1 cellular context compared by ENCODE assay signal in genomic region chr12:122837306-122838265, GRCh38.
TF ChIP-seq lines count a peak whose summit lies in the region.

No MANE protein-coding gene starts in this region.

TF ChIP-seq in SK-N-SH, 30 proteins besides CTCF, POLR2A, EP300 and RAD21 (continued from another document):
- no peak for TF ChIP-seq GATA2 (CRISPR knock-in tag; IDR thresholded peaks at IDR 0.05)
- TF ChIP-seq NRF1 (IDR thresholded peaks at IDR 0.05; ENCODE audit: low read depth, low read length) = no peak
- TF ChIP-seq RXRA (IDR thresholded peaks at IDR 0.05; ENCODE audit: borderline replicate concordance, low read depth) = no peak
- no peak for TF ChIP-seq REST (IDR thresholded peaks at IDR 0.05; ENCODE audit: low read depth, low read length)
- TF ChIP-seq ZBTB33 (IDR thresholded peaks at IDR 0.05; ENCODE audit: borderline replicate concordance, low read depth) = no peak
- TF ChIP-seq USF2 (IDR thresholded peaks at IDR 0.05; ENCODE audit: borderline replicate concordance, low read depth, low read length) = no peak
